Comparison of ENCODE assay signal across 16 cellular contexts in the genomic region with DNA sequence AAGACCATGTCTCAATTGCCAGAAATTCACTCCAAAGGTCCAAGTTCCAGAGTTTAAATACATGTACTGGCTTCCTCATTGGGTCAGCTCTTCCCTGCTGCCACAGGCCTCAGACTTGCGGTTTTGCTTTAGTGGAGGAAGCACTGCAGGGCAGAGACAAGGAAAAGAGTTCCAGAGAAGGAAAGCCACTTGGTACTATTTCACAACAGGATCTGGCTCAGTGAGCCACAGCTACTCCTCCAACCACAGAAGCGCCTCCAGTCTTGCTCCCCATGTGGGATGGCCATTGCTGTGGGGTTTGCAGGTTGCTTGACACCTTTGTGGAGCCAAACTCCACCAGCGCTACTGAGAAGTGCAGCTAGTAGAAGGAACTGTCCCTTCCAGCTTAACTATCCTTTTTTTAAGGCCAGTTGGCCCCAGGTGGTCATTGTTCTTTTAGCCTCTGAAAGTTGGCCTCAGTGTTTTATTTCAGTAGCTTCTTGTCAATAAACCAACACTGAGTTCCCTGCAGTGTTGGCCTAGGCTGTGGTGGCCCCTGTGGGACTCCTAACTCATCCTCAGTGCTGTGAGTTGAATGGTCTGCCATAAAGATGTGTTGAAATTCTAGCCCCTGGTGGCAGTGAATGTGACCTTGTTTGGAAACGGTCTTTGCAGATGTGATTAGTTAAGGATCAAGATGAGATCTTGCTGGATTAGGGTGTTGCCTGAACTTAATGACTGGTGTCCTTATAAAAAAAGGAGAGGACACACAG.
A peak's percentile ranks its signal among the peaks of the same experiment; 100 is the strongest.
DNase-seq lines count a peak whose midpoint lies in the region; ATAC-seq and TF ChIP-seq lines count a peak whose summit lies in the region.
"Had no signal": no experiment of that assay in that cellular context is flagged by ENCODE, and none has a peak within 500 bp of the region (broad histone marks: within the 10 kb centered on the region; RNA-seq: fewer than 3 reads in every experiment).

No MANE protein-coding gene starts in this region.

- ATAC-seq in left lobe of liver (peak; percentile 26), upper lobe of right lung (peak; percentile 83), HG03432 (IDR thresholded peaks at IDR 0.05; ENCODE audit: unreplicated experiment) (no peak)
- no peak for ATAC-seq in natural killer cell treated with Interleukin-12 subunit alpha and Interleukin-12 subunit beta and Interleukin-15 and Interleukin-18, amount 100 ng/mL, for 72 hours
- ATAC-seq: foreskin keratinocyte had no signal

- no peak overlapping the region for H3K27ac ChIP-seq in upper lobe of right lung
- H3K27ac ChIP-seq: foreskin keratinocyte, skin epidermis, thoracic aorta had no signal

- H3K36me3 ChIP-seq in upper lobe of right lung: no peaks in the 10 kb centered on the region
- H3K36me3 ChIP-seq: thoracic aorta had no signal

- H3K36me3 Mint-ChIP-seq in natural killer cell treated with Interleukin-12 subunit alpha and Interleukin-12 subunit beta and Interleukin-15 and Interleukin-18, amount 100 ng/mL, for 72 hours: no peaks in the 10 kb centered on the region
- H3K36me3 Mint-ChIP-seq: naive B cell had no signal

- H3K4me1 Mint-ChIP-seq in natural killer cell treated with Interleukin-12 subunit alpha and Interleukin-12 subunit beta and Interleukin-15 and Interleukin-18, amount 100 ng/mL, for 72 hours (ENCODE audit: low read depth in 2 of 2): peaks cover 4 to 13% of the 10 kb centered on the region in 2 donors

- H3K4me1 ChIP-seq in upper lobe of right lung: peaks cover 7% of the 10 kb centered on the region
- H3K4me1 ChIP-seq: foreskin keratinocyte had no signal

- H3K27ac Mint-ChIP-seq in natural killer cell treated with Interleukin-12 subunit alpha and Interleukin-12 subunit beta and Interleukin-15 and Interleukin-18, amount 100 ng/mL, for 72 hours: no peak overlapping the region
- H3K27ac Mint-ChIP-seq: naive B cell had no signal

- intact Hi-C loops in upper lobe of right lung (cut with DNase I): no loop called here

- TF ChIP-seq CTCF in upper lobe of right lung (IDR thresholded peaks at IDR 0.05): no peak

- H3K9me3 ChIP-seq in upper lobe of right lung: no peaks in the 10 kb centered on the region
- H3K9me3 ChIP-seq: thoracic aorta had no signal

- DNase-seq in SIG-M5 treated with dmso at 0.1 percent for 504 hours (lab: John Stamatoyannopoulos, UW; ENCODE audit: unreplicated experiment) (peak; percentile 77), SIG-M5 (lab: John Stamatoyannopoulos, UW) (no peak), UCSD-AML1 (lab: John Stamatoyannopoulos, UW; ENCODE audit: unreplicated experiment) (peak; percentile 80), left lobe of liver (ENCODE audit: low spot score) (no peak), upper lobe of right lung (no peak)
- DNase-seq in activated CD4-positive, CD25-positive, alpha-beta regulatory T cell (lab: John Stamatoyannopoulos, UW): no peak
- no peak for DNase-seq in natural killer cell treated with Interleukin-12 subunit alpha and Interleukin-12 subunit beta and Interleukin-15 and Interleukin-18, amount 100 ng/mL, for 72 hours (ENCODE audit: low spot score)
- DNase-seq: 8988T, amniotic stem cell, dermis blood vessel endothelial cell, foreskin keratinocyte, naive B cell, RPMI8226 had no signal

- H3K4me3 ChIP-seq in upper lobe of right lung: no peak overlapping the region
- H3K4me3 ChIP-seq: skin epidermis, thoracic aorta had no signal

- H3K4me3 Mint-ChIP-seq in natural killer cell treated with Interleukin-12 subunit alpha and Interleukin-12 subunit beta and Interleukin-15 and Interleukin-18, amount 100 ng/mL, for 72 hours: no peak overlapping the region
- H3K4me3 Mint-ChIP-seq: naive B cell had no signal

- peaks cover 21 to 24% of the 10 kb centered on the region in 2 donors for H3K27me3 Mint-ChIP-seq in natural killer cell treated with Interleukin-12 subunit alpha and Interleukin-12 subunit beta and Interleukin-15 and Interleukin-18, amount 100 ng/mL, for 72 hours

- peaks cover 9% of the 10 kb centered on the region for H3K27me3 ChIP-seq in upper lobe of right lung

- no peaks in the 10 kb centered on the region for H3K9me3 Mint-ChIP-seq in natural killer cell treated with Interleukin-12 subunit alpha and Interleukin-12 subunit beta and Interleukin-15 and Interleukin-18, amount 100 ng/mL, for 72 hours
- H3K9me3 Mint-ChIP-seq: naive B cell had no signal

Comparison
In these comparisons a context has a peak if more than half of its experiments do, and no peak if none do; other contexts are left out.
1. DNase-seq: peak in SIG-M5 treated with dmso at 0.1 percent for 504 hours (single experiment) and UCSD-AML1 (single experiment); none in SIG-M5 (single experiment), left lobe of liver (single experiment), upper lobe of right lung (single experiment), activated CD4-positive, CD25-positive, alpha-beta regulatory T cell (0 of 4) and natural killer cell treated with Interleukin-12 subunit alpha and Interleukin-12 subunit beta and Interleukin-15 and Interleukin-18, amount 100 ng/mL, for 72 hours (single experiment).
2. ATAC-seq: peak in left lobe of liver (single experiment) and upper lobe of right lung (single experiment); none in natural killer cell treated with Interleukin-12 subunit alpha and Interleukin-12 subunit beta and Interleukin-15 and Interleukin-18, amount 100 ng/mL, for 72 hours (0 of 2) and HG03432 (single experiment).